ENCODE assay signal across 8 cellular contexts in the genomic region with DNA sequence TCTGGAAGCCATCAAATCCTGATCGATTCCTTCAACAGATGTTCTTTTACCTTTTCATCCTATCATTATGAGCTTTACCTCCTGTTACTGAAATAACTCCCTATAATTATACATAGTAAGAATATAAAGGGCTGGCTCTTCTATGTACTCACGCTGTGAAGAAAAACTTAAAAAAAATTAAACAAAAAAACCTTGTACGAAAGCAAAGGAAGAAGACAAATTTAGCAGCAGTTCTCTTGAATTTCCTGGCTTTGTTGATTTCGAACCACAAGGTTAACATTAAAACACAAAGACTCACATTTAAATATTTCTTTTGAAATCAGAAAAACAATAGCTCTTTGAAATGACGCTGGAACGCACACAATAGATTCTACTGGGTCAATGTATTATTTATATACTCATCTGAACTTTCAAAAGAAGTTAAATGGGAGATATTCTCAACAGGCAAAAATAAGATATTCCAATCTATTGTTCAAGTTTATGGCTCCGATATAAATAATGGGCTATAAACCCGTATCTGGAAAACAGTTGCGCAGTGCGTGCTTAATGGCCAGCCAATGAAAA. TPM values are rescaled to one million over a fixed set of nuclear protein-coding genes. Genes with fewer than 3 reads are reported as not detected.
DNase-seq lines count a peak whose midpoint lies in the region; ATAC-seq and TF ChIP-seq lines count a peak whose summit lies in the region.

No MANE protein-coding gene starts in this region.

- no peak overlapping the region for H3K18ac ChIP-seq in IMR-90 (ENCODE audit: low read depth, low read length)

- WGBS in IMR-90 (ENCODE audit: extremely low coverage in 2 of 2, insufficient read length in 1 of 2), 2 experiments = 0% methylated on average over 3 of the region's 10 CpGs; no CpG with 5 or more reads in 1 of the 2 experiments

- no peak overlapping the region for H2BK20ac ChIP-seq in IMR-90 (ENCODE audit: low read depth, low read length)

- peak; percentile 35; the same call in 1 of the 2 replicates for ATAC-seq in IMR-90 (ENCODE audit: low read depth)
- no peak for ATAC-seq in GM18511 (IDR thresholded peaks at IDR 0.05; ENCODE audit: unreplicated experiment)
- ATAC-seq in HG02759 (IDR thresholded peaks at IDR 0.05; ENCODE audit: unreplicated experiment) = no peak
- ATAC-seq in GM21423 (IDR thresholded peaks at IDR 0.05; ENCODE audit: unreplicated experiment) = no peak
- no peak for ATAC-seq in GM18907 (IDR thresholded peaks at IDR 0.05; ENCODE audit: unreplicated experiment)

- H3K4me2 ChIP-seq in IMR-90 (ENCODE audit: low read depth, low read length) = peak overlapping the region; percentile 69

- peak overlapping the region; percentile 28; the same call in 1 of the 2 replicates for H3K27ac ChIP-seq in IMR-90 (ENCODE audit: insufficient read depth, low read length)

- no peaks in the 10 kb centered on the region for H3K27me3 ChIP-seq in IMR-90 (ENCODE audit: control insufficient read depth, insufficient read depth, low read length)
- no peaks in the 10 kb centered on the region for H3K27me3 ChIP-seq in mononuclear cell (ENCODE audit: insufficient read depth, low read length)

- peak overlapping the region; percentile 61 for H2BK5ac ChIP-seq in IMR-90 (ENCODE audit: low read depth, low read length, poor library complexity, severe bottlenecking)

- no peak for TF ChIP-seq CTCF in AG10803 (conservative IDR thresholded peaks at IDR 0.05; ENCODE audit: low read length)
- no peak for TF ChIP-seq CTCF in IMR-90 (conservative IDR thresholded peaks at IDR 0.05; ENCODE audit: low read depth, low read length)
- TF ChIP-seq CTCF in cardiac fibroblast (IDR thresholded peaks at IDR 0.05; ENCODE audit: low read depth, low read length) = no peak

- H3K9me3 ChIP-seq in IMR-90 (ENCODE audit: control insufficient read depth, insufficient read depth, low read length) (no peaks in the 10 kb centered on the region), mononuclear cell (ENCODE audit: low read depth, low read length) (no peaks in the 10 kb centered on the region)

- H2AFZ ChIP-seq in IMR-90 (replicated peaks; ENCODE audit: low read length, poor library complexity) = peak overlapping the region; percentile 98

- H2BK120ac ChIP-seq in IMR-90 (ENCODE audit: low read depth, low read length) = no peak overlapping the region

- H3K9me1 ChIP-seq in IMR-90 (ENCODE audit: insufficient read depth, low read length) = no peaks in the 10 kb centered on the region; the same call in 1 of the 2 replicates

- H4K91ac ChIP-seq in IMR-90 (ENCODE audit: insufficient read depth, low read depth, low read length) = no peak overlapping the region

- H2AK9ac ChIP-seq in IMR-90 (replicated peaks; ENCODE audit: low read depth, low read length, poor library complexity) = no peak overlapping the region

- CTCF ChIA-PET in IMR-90 (lab: Yijun Ruan, JAX) = interaction anchor here (0.6 to 1.3 kb wide), 2 partner anchors 19 to 27 kb away, joined by 3 to 6 read pairs; no protein-coding TSS in a partner anchor

- H3K79me1 ChIP-seq in IMR-90 (ENCODE audit: low read depth in 1 of 2, low read length in 2 of 2) = peaks cover 5 to 24% of the 10 kb centered on the region in 2 experiments; a peak in 3 of 4 replicates

- no peak overlapping the region for H3K4ac ChIP-seq in IMR-90 (ENCODE audit: low read depth, low read length)

- no peak for TF ChIP-seq RAD21 in IMR-90 (IDR thresholded peaks at IDR 0.05; ENCODE audit: low read length)

- no peaks in the 10 kb centered on the region for H4K20me1 ChIP-seq in IMR-90 (ENCODE audit: insufficient read depth, low read length)

- in situ Hi-C loops in IMR-90 (cut with MboI; ENCODE audit: low sequenced_read_pairs) = no loop called here

- no peak overlapping the region for H4K5ac ChIP-seq in IMR-90 (ENCODE audit: low read depth, low read length)

- no TSS peak for BruUV-seq in IMR-90 (replicated peaks; lab: Mats Ljungman, UMichigan)

- DNase-seq in AG10803 (ENCODE audit: low read depth) (no peak), IMR-90 (no peak), cardiac fibroblast (ENCODE audit: low read depth in 2 of 2) (no peak)

- H3K4me1 ChIP-seq in IMR-90 (ENCODE audit: control insufficient read depth, insufficient read depth, low read length) (peaks cover 2% of the 10 kb centered on the region; the same call in 1 of the 2 replicates), mononuclear cell (ENCODE audit: insufficient read depth, low read length) (peaks cover 71% of the 10 kb centered on the region)

- dilution Hi-C loops in IMR-90 (cut with HindIII; ENCODE audit: low sequenced_read_pairs, unreplicated experiment) = no loop called here

- H3K23ac ChIP-seq in IMR-90 (ENCODE audit: low read depth, low read length) = no peak overlapping the region

- peak overlapping the region; percentile 68; the same call in 1 of the 2 replicates for H3K56ac ChIP-seq in IMR-90 (ENCODE audit: extremely low read depth, insufficient read depth, low read length)

- TF ChIP-seq POLR2A in IMR-90 (IDR thresholded peaks at IDR 0.05; ENCODE audit: low read depth, low read length) = no peak

- POLR2A ChIA-PET in IMR-90 (lab: Charles Lee; ENCODE audit: unreplicated experiment) = interaction anchor here (0.6 to 0.9 kb wide), 2 partner anchors 89 to 97 kb away, joined by 5 to 21 read pairs; no protein-coding TSS in a partner anchor

- no peak overlapping the region for H2BK15ac ChIP-seq in IMR-90 (ENCODE audit: low read depth, low read length)

- peak overlapping the region; percentile 81 for H3K9ac ChIP-seq in IMR-90 (ENCODE audit: low read depth, low read length)

- H3K4me3 ChIP-seq in AG10803 (ENCODE audit: low read length) = peak overlapping the region; percentile 91
- H3K4me3 ChIP-seq in IMR-90 (ENCODE audit: insufficient read depth, low read depth, low read length) = peak overlapping the region; percentile 68
- peak overlapping the region; percentile 59 to 81 for H3K4me3 ChIP-seq in cardiac fibroblast (replicated peaks in 1 of 2; ENCODE audit: low read depth in 2 of 2, low read length in 2 of 2)
- H3K4me3 ChIP-seq in mononuclear cell (ENCODE audit: low read length) = peak overlapping the region; percentile 98

- H3K14ac ChIP-seq in IMR-90 (replicated peaks; ENCODE audit: low read depth, low read length) = no peak overlapping the region; the same call in 1 of the 2 replicates

- H3K36me3 ChIP-seq in IMR-90 (ENCODE audit: control insufficient read depth, insufficient read depth, low read length) = no peaks in the 10 kb centered on the region

- H2AK5ac ChIP-seq in IMR-90 (ENCODE audit: low read depth, low read length) = no peak overlapping the region

- intact Hi-C loops in IMR-90 (cut with micrococcal nuclease) = loop anchor here (2.0 kb wide), 1 partner anchor 35 kb away; no protein-coding TSS in a partner anchor

- H4K8ac ChIP-seq in IMR-90 (ENCODE audit: low read depth in 2 of 2, low read length in 2 of 2) = peak overlapping the region; percentile 2 to 67; a peak in 3 of 4 replicates

TF ChIP-seq in IMR-90, 13 proteins besides CTCF, POLR2A, EP300 and RAD21:
- peak; percentile 47; the same call in 1 of the 2 replicates for TF ChIP-seq CEBPB (IDR thresholded peaks at IDR 0.05; ENCODE audit: low read depth, low read length)
- no peak for TF ChIP-seq MAFK (IDR thresholded peaks at IDR 0.05; ENCODE audit: low read depth, low read length)
- TF ChIP-seq RCOR1 (IDR thresholded peaks at IDR 0.05; ENCODE audit: insufficient replicate concordance, low read length) = no peak
- TF ChIP-seq MXI1 (IDR thresholded peaks at IDR 0.05; ENCODE audit: borderline replicate concordance, low read depth, low read length) = no peak

RNA-seq across cellular contexts. Expression of gene SPEN, which starts 13.6 kb away (rescaled TPM):
- total RNA-seq in IMR-90 (2012; rRNA removed) (15.8 and 20.3 TPM in 2 replicates), mononuclear cell (94.9 TPM)
- polyA plus RNA-seq in IMR-90 (2012; rRNA removed) = 7.6 and 9.4 TPM in 2 replicates
- 1.7 and 3.2 TPM in 2 replicates for polyA plus RNA-seq in IMR-90 (2012; cell fraction: cytosol; rRNA removed)
- 24.4 and 38.3 TPM in 2 replicates for polyA plus RNA-seq in IMR-90 (2012; cell fraction: nucleus; rRNA removed; ENCODE audit: low replicate concordance)

RNA-seq across cellular contexts. Expression of gene UQCRHL, which starts 26.5 kb away (rescaled TPM):
- total RNA-seq in IMR-90 (2012; rRNA removed) = 1.4 and 2.8 TPM in 2 replicates
- 2.4 and 2.6 TPM in 2 replicates for polyA plus RNA-seq in IMR-90 (2012; rRNA removed)
- 0.44 and 0.71 TPM in 2 replicates for polyA plus RNA-seq in IMR-90 (2012; cell fraction: cytosol; rRNA removed)
- 0.13 and 1.4 TPM in 2 replicates for polyA plus RNA-seq in IMR-90 (2012; cell fraction: nucleus; rRNA removed; ENCODE audit: low replicate concordance)
- 1.2 TPM for total RNA-seq in mononuclear cell
